In genomic region chr5:179906294-179906794, GRCh38 we compare ENCODE assay signal across 1 cellular context.
TF ChIP-seq lines count a peak whose summit lies in the region.

No MANE protein-coding gene starts in this region.

TF ChIP-seq in endothelial cell of umbilical vein, 7 proteins besides CTCF, POLR2A, EP300 and RAD21 (continued from another document):
- TF ChIP-seq MYC (IDR thresholded peaks at IDR 0.05; ENCODE audit: low read depth, low read length) = no peak
